Comparison of ENCODE assay signal across 8 cellular contexts in genomic region chr6:158849899-158850806, GRCh38. TPM values are rescaled to one million over a fixed set of nuclear protein-coding genes. Genes with fewer than 3 reads are reported as not detected.
DNase-seq lines count a peak whose midpoint lies in the region; ATAC-seq and TF ChIP-seq lines count a peak whose summit lies in the region.

No MANE protein-coding gene starts in this region.

- ATAC-seq in omental fat pad (ENCODE audit: low FRiP score) (peak; percentile 64), HG02970 (IDR thresholded peaks at IDR 0.05; ENCODE audit: low FRiP score, unreplicated experiment) (no peak)

- TF ChIP-seq CTCF in omental fat pad (IDR thresholded peaks at IDR 0.05): no peak

- peak; percentile 95 for DNase-seq in EH (ENCODE audit: low read depth)
- peak; percentile 37 for DNase-seq in NCI-H2107 (lab: John Stamatoyannopoulos, UW)
- peak; percentile 54 for DNase-seq in activated CD4-positive, alpha-beta T cell treated with anti-CD3 and anti-CD28 coated beads, Interleukin-2, amount 50 U/mL, for 1 hour
- DNase-seq in epithelial cell of prostate (ENCODE audit: low read depth, low spot score): peak; percentile 99
- no peak for DNase-seq in omental fat pad (ENCODE audit: low spot score)
- no peak for DNase-seq in COR-L47 (lab: John Stamatoyannopoulos, UW)
- no peak for DNase-seq in putamen (ENCODE audit: low spot score)

- peak overlapping the region; percentile 98 for H3K27ac ChIP-seq in epithelial cell of prostate

RNA-seq across cellular contexts. Expression of gene EZR, which starts 31.0 kb away (rescaled TPM):
- 100 to 1,000 TPM in 2 of 4 donors, 10 to 100 TPM in 2; 60.9 to 480 (median 251) TPM for total RNA-seq in omental fat pad

Comparison
In these comparisons a context has a peak if more than half of its experiments do, and no peak if none do; other contexts are left out.
1. DNase-seq: peak in EH (single experiment), NCI-H2107 (single experiment), activated CD4-positive, alpha-beta T cell treated with anti-CD3 and anti-CD28 coated beads, Interleukin-2, amount 50 U/mL, for 1 hour (single experiment) and epithelial cell of prostate (single experiment); none in omental fat pad (single experiment), COR-L47 (single experiment) and putamen (single experiment).